ENCODE assay signal across 1 cellular context in genomic region chr14:100676089-100676685, GRCh38.
A peak's percentile ranks its signal among the peaks of the same experiment; 100 is the strongest.
TF ChIP-seq lines count a peak whose summit lies in the region.

No MANE protein-coding gene starts in this region.

TF ChIP-seq in K562, 482 proteins besides CTCF, POLR2A, EP300 and RAD21 (continued from another document and continues in another):
- TF ChIP-seq FOXP4 (CRISPR knock-in tag; IDR thresholded peaks at IDR 0.05; ENCODE audit: borderline replicate concordance) = no peak
- TF ChIP-seq NR1H2 (CRISPR knock-in tag; IDR thresholded peaks at IDR 0.05) = no peak
- no peak for TF ChIP-seq ZNF324 (CRISPR knock-in tag; IDR thresholded peaks at IDR 0.05)
- TF ChIP-seq TAF7 (tag; IDR thresholded peaks at IDR 0.05) = no peak
- 0 out of 4 replicates have a peak, but pooled peaks have one; percentile 20 to 26 for TF ChIP-seq FOXK2 (conservative IDR thresholded peaks at IDR 0.05 in 1 of 2, IDR thresholded peaks at IDR 0.05 in 1 of 2; ENCODE audit: low read depth in 2 of 2)
- TF ChIP-seq ZNF436 (CRISPR knock-in tag; IDR thresholded peaks at IDR 0.05) = peak; percentile 82
- peak; percentile 77 for TF ChIP-seq DPF2 (IDR thresholded peaks at IDR 0.05)
- TF ChIP-seq, protein P1, sequence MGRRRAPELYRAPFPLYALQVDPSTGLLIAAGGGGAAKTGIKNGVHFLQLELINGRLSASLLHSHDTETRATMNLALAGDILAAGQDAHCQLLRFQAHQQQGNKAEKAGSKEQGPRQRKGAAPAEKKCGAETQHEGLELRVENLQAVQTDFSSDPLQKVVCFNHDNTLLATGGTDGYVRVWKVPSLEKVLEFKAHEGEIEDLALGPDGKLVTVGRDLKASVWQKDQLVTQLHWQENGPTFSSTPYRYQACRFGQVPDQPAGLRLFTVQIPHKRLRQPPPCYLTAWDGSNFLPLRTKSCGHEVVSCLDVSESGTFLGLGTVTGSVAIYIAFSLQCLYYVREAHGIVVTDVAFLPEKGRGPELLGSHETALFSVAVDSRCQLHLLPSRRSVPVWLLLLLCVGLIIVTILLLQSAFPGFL (CRISPR knock-in tag; IDR thresholded peaks at IDR 0.05) = no peak
- no peak for TF ChIP-seq ARID3B (CRISPR knock-in tag; IDR thresholded peaks at IDR 0.05; ENCODE audit: borderline replicate concordance)
- TF ChIP-seq CTBP1 (IDR thresholded peaks at IDR 0.05; ENCODE audit: borderline replicate concordance) = peak; percentile 72; the same call in 1 of the 2 replicates
- 0 out of 2 replicates have a peak, but pooled peaks have one; percentile 30 for TF ChIP-seq ESRRA (IDR thresholded peaks at IDR 0.05; ENCODE audit: borderline replicate concordance, low read depth)
- no peak for TF ChIP-seq CHD2 (IDR thresholded peaks at IDR 0.05; ENCODE audit: low read depth, low read length)
- TF ChIP-seq, protein P2, sequence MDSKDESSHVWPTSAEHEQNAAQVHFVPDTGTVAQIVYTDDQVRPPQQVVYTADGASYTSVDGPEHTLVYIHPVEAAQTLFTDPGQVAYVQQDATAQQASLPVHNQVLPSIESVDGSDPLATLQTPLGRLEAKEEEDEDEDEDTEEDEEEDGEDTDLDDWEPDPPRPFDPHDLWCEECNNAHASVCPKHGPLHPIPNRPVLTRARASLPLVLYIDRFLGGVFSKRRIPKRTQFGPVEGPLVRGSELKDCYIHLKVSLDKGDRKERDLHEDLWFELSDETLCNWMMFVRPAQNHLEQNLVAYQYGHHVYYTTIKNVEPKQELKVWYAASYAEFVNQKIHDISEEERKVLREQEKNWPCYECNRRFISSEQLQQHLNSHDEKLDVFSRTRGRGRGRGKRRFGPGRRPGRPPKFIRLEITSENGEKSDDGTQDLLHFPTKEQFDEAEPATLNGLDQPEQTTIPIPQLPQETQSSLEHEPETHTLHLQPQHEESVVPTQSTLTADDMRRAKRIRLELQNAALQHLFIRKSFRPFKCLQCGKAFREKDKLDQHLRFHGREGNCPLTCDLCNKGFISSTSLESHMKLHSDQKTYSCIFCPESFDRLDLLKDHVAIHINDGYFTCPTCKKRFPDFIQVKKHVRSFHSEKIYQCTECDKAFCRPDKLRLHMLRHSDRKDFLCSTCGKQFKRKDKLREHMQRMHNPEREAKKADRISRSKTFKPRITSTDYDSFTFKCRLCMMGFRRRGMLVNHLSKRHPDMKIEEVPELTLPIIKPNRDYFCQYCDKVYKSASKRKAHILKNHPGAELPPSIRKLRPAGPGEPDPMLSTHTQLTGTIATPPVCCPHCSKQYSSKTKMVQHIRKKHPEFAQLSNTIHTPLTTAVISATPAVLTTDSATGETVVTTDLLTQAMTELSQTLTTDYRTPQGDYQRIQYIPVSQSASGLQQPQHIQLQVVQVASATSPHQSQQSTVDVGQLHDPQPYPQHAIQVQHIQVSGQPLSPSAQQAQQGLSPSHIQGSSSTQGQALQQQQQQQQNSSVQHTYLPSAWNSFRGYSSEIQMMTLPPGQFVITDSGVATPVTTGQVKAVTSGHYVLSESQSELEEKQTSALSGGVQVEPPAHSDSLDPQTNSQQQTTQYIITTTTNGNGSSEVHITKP (IDR thresholded peaks at IDR 0.05; ENCODE audit: partially characterized antibody) = peak; percentile 37
- TF ChIP-seq CEBPG (CRISPR knock-in tag; IDR thresholded peaks at IDR 0.05) = no peak
- no peak for TF ChIP-seq CEBPG (tag; conservative IDR thresholded peaks at IDR 0.05 in 1 of 2, IDR thresholded peaks at IDR 0.05 in 1 of 2)
- no peak for TF ChIP-seq CCAR2 (IDR thresholded peaks at IDR 0.05; ENCODE audit: low read depth, low read length)
- TF ChIP-seq NELFE (IDR thresholded peaks at IDR 0.05; ENCODE audit: insufficient read depth, insufficient read length) = no peak
- no peak for TF ChIP-seq ZNF274 (IDR thresholded peaks at IDR 0.05; ENCODE audit: borderline replicate concordance, low read depth, low read length)
- peak; percentile 52 for TF ChIP-seq MTA2 (IDR thresholded peaks at IDR 0.05; ENCODE audit: low read depth)
- TF ChIP-seq TFAP4 (CRISPR knock-in tag; IDR thresholded peaks at IDR 0.05; ENCODE audit: borderline replicate concordance) = peak; percentile 99
- no peak for TF ChIP-seq PHB (CRISPR knock-in tag; IDR thresholded peaks at IDR 0.05)
- 0 out of 2 replicates have a peak, but pooled peaks have one; percentile 37 for TF ChIP-seq LEF1 (IDR thresholded peaks at IDR 0.05)
- TF ChIP-seq HMGN3 (IDR thresholded peaks at IDR 0.05; ENCODE audit: borderline replicate concordance, extremely low read depth, insufficient read length, low read depth, low read length) = no peak
- TF ChIP-seq ZNF444 (CRISPR knock-in tag; IDR thresholded peaks at IDR 0.05) = no peak
- no peak for TF ChIP-seq MXI1 (IDR thresholded peaks at IDR 0.05; ENCODE audit: low read depth, low read length)
- TF ChIP-seq ZFP1 (CRISPR knock-in tag; IDR thresholded peaks at IDR 0.05) = no peak
- peak; percentile 60; the same call in 1 of the 2 replicates for TF ChIP-seq JUND (IDR thresholded peaks at IDR 0.05; ENCODE audit: borderline replicate concordance, low read depth, low read length)
- peak; percentile 43; the same call in 1 of the 3 replicates for TF ChIP-seq JUND (tag; IDR thresholded peaks at IDR 0.05; ENCODE audit: borderline replicate concordance, low read depth, low read length)
- peak; percentile 34; the same call in 1 of the 2 replicates for TF ChIP-seq PHF8 (IDR thresholded peaks at IDR 0.05; ENCODE audit: borderline replicate concordance, low read length)
- no peak for TF ChIP-seq KAT2B (IDR thresholded peaks at IDR 0.05; ENCODE audit: low read depth, low read length)
- peak; percentile 66 for TF ChIP-seq DMBX1 (CRISPR knock-in tag; IDR thresholded peaks at IDR 0.05; ENCODE audit: borderline replicate concordance)
- no peak for TF ChIP-seq NEUROD1 (IDR thresholded peaks at IDR 0.05; ENCODE audit: borderline replicate concordance, low read depth, low read length, partially characterized antibody)
- TF ChIP-seq, protein P3, sequence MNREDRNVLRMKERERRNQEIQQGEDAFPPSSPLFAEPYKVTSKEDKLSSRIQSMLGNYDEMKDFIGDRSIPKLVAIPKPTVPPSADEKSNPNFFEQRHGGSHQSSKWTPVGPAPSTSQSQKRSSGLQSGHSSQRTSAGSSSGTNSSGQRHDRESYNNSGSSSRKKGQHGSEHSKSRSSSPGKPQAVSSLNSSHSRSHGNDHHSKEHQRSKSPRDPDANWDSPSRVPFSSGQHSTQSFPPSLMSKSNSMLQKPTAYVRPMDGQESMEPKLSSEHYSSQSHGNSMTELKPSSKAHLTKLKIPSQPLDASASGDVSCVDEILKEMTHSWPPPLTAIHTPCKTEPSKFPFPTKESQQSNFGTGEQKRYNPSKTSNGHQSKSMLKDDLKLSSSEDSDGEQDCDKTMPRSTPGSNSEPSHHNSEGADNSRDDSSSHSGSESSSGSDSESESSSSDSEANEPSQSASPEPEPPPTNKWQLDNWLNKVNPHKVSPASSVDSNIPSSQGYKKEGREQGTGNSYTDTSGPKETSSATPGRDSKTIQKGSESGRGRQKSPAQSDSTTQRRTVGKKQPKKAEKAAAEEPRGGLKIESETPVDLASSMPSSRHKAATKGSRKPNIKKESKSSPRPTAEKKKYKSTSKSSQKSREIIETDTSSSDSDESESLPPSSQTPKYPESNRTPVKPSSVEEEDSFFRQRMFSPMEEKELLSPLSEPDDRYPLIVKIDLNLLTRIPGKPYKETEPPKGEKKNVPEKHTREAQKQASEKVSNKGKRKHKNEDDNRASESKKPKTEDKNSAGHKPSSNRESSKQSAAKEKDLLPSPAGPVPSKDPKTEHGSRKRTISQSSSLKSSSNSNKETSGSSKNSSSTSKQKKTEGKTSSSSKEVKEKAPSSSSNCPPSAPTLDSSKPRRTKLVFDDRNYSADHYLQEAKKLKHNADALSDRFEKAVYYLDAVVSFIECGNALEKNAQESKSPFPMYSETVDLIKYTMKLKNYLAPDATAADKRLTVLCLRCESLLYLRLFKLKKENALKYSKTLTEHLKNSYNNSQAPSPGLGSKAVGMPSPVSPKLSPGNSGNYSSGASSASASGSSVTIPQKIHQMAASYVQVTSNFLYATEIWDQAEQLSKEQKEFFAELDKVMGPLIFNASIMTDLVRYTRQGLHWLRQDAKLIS (CRISPR knock-in tag; IDR thresholded peaks at IDR 0.05) = 0 out of 2 replicates have a peak, but pooled peaks have one; percentile 32
- 0 out of 2 replicates have a peak, but pooled peaks have one; percentile 15 for TF ChIP-seq GATAD2A (IDR thresholded peaks at IDR 0.05)
- TF ChIP-seq LCOR (CRISPR knock-in tag; IDR thresholded peaks at IDR 0.05) = peak; percentile 47; the same call in 1 of the 2 replicates
- peak; percentile 60; the same call in 1 of the 2 replicates for TF ChIP-seq MYNN (IDR thresholded peaks at IDR 0.05)
- no peak for TF ChIP-seq MYNN (CRISPR knock-in tag; IDR thresholded peaks at IDR 0.05)
- no peak for TF ChIP-seq PATZ1 (CRISPR knock-in tag; IDR thresholded peaks at IDR 0.05; ENCODE audit: borderline replicate concordance)
- TF ChIP-seq, protein P4, sequence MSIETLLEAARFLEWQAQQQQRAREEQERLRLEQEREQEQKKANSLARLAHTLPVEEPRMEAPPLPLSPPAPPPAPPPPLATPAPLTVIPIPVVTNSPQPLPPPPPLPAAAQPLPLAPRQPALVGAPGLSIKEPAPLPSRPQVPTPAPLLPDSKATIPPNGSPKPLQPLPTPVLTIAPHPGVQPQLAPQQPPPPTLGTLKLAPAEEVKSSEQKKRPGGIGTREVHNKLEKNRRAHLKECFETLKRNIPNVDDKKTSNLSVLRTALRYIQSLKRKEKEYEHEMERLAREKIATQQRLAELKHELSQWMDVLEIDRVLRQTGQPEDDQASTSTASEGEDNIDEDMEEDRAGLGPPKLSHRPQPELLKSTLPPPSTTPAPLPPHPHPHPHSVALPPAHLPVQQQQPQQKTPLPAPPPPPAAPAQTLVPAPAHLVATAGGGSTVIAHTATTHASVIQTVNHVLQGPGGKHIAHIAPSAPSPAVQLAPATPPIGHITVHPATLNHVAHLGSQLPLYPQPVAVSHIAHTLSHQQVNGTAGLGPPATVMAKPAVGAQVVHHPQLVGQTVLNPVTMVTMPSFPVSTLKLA (conservative IDR thresholded peaks at IDR 0.05) = peak in 1 of 2 experiments; percentile 44; a peak in 1 of 4 replicates
- no peak for TF ChIP-seq ZKSCAN8 (CRISPR knock-in tag; IDR thresholded peaks at IDR 0.05)
- TF ChIP-seq HMBOX1 (IDR thresholded peaks at IDR 0.05) = 0 out of 2 replicates have a peak, but pooled peaks have one; percentile 17
- TF ChIP-seq TBP (optimal IDR thresholded peaks at IDR 0.05; ENCODE audit: low read depth, low read length) = peak; percentile 53
- TF ChIP-seq MEF2D (tag; conservative IDR thresholded peaks at IDR 0.05; ENCODE audit: low read depth) = no peak
- peak; percentile 34; the same call in 1 of the 2 replicates for TF ChIP-seq BHLHE40 (IDR thresholded peaks at IDR 0.05; ENCODE audit: low read length)
